Comparison of ENCODE assay signal across 24 cellular contexts in genomic region chr7:152511736-152512135, GRCh38.
A peak's percentile ranks its signal among the peaks of the same experiment; 100 is the strongest.
DNase-seq lines count a peak whose midpoint lies in the region; ATAC-seq and TF ChIP-seq lines count a peak whose summit lies in the region.
"Had no signal": no experiment of that assay in that cellular context is flagged by ENCODE, and none has a peak within 500 bp of the region (broad histone marks: within the 10 kb centered on the region; RNA-seq: fewer than 3 reads in every experiment).

No MANE protein-coding gene starts in this region.

- peak; percentile 25 for DNase-seq in A172 (ENCODE audit: low spot score)
- peak; percentile 63 for DNase-seq in CD1c-positive myeloid dendritic cell (ENCODE audit: extremely low spot score)
- DNase-seq in NCI-H226 = peak; percentile 49
- peak; percentile 4 for DNase-seq in fibroblast of mammary gland (ENCODE audit: low read depth)
- no peak for DNase-seq in activated T-helper 2 cell treated with anti-CD3 and anti-CD28 coated beads, Interferon-gamma antibody, Interleukin-2, Interleukin-4, amounts not matched to agents 10 μg/mL and 5 μg/mL and 100 μg/mL, durations not matched to agents 14 hours and 24 hours and 36 hours (ENCODE audit: low spot score)
- DNase-seq: activated CD8-positive, alpha-beta memory T cell treated with anti-CD3 and anti-CD28 coated beads for 24 hours; activated naive CD4-positive, alpha-beta T cell treated with Interleukin-2 at 50 U/mL for 16 hours; activated T-cell treated with anti-CD3 and anti-CD28 coated beads, Interleukin-2, amount 50 U/mL, for 1 hour; anterior cingulate cortex; DMS79; H9; islet precursor cell; Kasumi-1; left ventricle myocardium superior; NCI-H1417; NCI-H2107; NCI-H446 treated with DMSO at 0.1 percent for 48 hours; sigmoid colon had no signal

- peaks cover 3% of the 10 kb centered on the region for H3K9me3 Mint-ChIP-seq in activated T-helper 2 cell treated with anti-CD3 and anti-CD28 coated beads, Interferon-gamma antibody, Interleukin-2, Interleukin-4, amounts not matched to agents 10 μg/mL and 5 μg/mL and 100 μg/mL, durations not matched to agents 14 hours and 24 hours and 36 hours
- H3K9me3 Mint-ChIP-seq: type B pancreatic cell had no signal

- H3K4me1 Mint-ChIP-seq in activated T-helper 2 cell treated with anti-CD3 and anti-CD28 coated beads, Interferon-gamma antibody, Interleukin-2, Interleukin-4, amounts not matched to agents 10 μg/mL and 5 μg/mL and 100 μg/mL, durations not matched to agents 14 hours and 24 hours and 36 hours (ENCODE audit: low read depth) = peaks cover 2% of the 10 kb centered on the region

- no peak overlapping the region for H3K4me3 ChIP-seq in fibroblast of mammary gland (ENCODE audit: control insufficient read depth, low read depth, low read length)
- H3K4me3 ChIP-seq: cardiac muscle cell, sigmoid colon had no signal

- H3K27me3 Mint-ChIP-seq in activated T-helper 2 cell treated with anti-CD3 and anti-CD28 coated beads, Interferon-gamma antibody, Interleukin-2, Interleukin-4, amounts not matched to agents 10 μg/mL and 5 μg/mL and 100 μg/mL, durations not matched to agents 14 hours and 24 hours and 36 hours (ENCODE audit: low read depth) = no peaks in the 10 kb centered on the region
- H3K27me3 Mint-ChIP-seq: type B pancreatic cell had no signal

- no peak for TF ChIP-seq CTCF in fibroblast of mammary gland (conservative IDR thresholded peaks at IDR 0.05; ENCODE audit: control insufficient read depth, insufficient read depth, low read depth, low read length)

- H3K27ac Mint-ChIP-seq in activated T-helper 2 cell treated with anti-CD3 and anti-CD28 coated beads, Interferon-gamma antibody, Interleukin-2, Interleukin-4, amounts not matched to agents 10 μg/mL and 5 μg/mL and 100 μg/mL, durations not matched to agents 14 hours and 24 hours and 36 hours = no peak overlapping the region
- H3K27ac Mint-ChIP-seq: H9, type B pancreatic cell had no signal

- no peak overlapping the region for H3K4me3 Mint-ChIP-seq in activated T-helper 2 cell treated with anti-CD3 and anti-CD28 coated beads, Interferon-gamma antibody, Interleukin-2, Interleukin-4, amounts not matched to agents 10 μg/mL and 5 μg/mL and 100 μg/mL, durations not matched to agents 14 hours and 24 hours and 36 hours (ENCODE audit: low read depth)
- H3K4me3 Mint-ChIP-seq: H9, type B pancreatic cell had no signal

- H3K36me3 Mint-ChIP-seq in activated T-helper 2 cell treated with anti-CD3 and anti-CD28 coated beads, Interferon-gamma antibody, Interleukin-2, Interleukin-4, amounts not matched to agents 10 μg/mL and 5 μg/mL and 100 μg/mL, durations not matched to agents 14 hours and 24 hours and 36 hours (ENCODE audit: low read depth) = no peaks in the 10 kb centered on the region
- H3K36me3 Mint-ChIP-seq: type B pancreatic cell had no signal

- intact Hi-C loops in activated T-helper 2 cell treated with anti-CD3 and anti-CD28 coated beads, Interferon-gamma antibody, Interleukin-2, Interleukin-4, amounts not matched to agents 10 μg/mL and 5 μg/mL and 100 μg/mL, durations not matched to agents 14 hours and 24 hours and 36 hours (cut with micrococcal nuclease) = no loop called here

- ATAC-seq in GM19452 (IDR thresholded peaks at IDR 0.05; ENCODE audit: unreplicated experiment) (no peak), GM19463 (IDR thresholded peaks at IDR 0.05; ENCODE audit: unreplicated experiment) (no peak), GM18520 (IDR thresholded peaks at IDR 0.05; ENCODE audit: unreplicated experiment) (no peak)
- ATAC-seq: left ventricle myocardium superior, Right ventricle myocardium inferior had no signal
